In genomic region chr17:42050360-42051012, GRCh38 we compare ENCODE assay signal across 8 cellular contexts. TPM values are rescaled to one million over a fixed set of nuclear protein-coding genes. Genes with fewer than 3 reads are reported as not detected.
DNase-seq lines count a peak whose midpoint lies in the region; ATAC-seq and TF ChIP-seq lines count a peak whose summit lies in the region.

Gene C17orf113, minus strand, starts transcription at chr17:42050601. Its CDS starts 7,225 bp downstream, at chr17:42043376.

- no peaks in the 10 kb centered on the region for H3K9me3 ChIP-seq in mucosa of rectum (ENCODE audit: control insufficient read depth in 2 of 2, low read length in 2 of 2)

- CTCF ChIA-PET in activated CD8-positive, alpha-beta memory T cell treated with anti-CD3 and anti-CD28 coated beads, Interleukin-2, amount 10 ng/mL, durations not matched to agents 7 days and 5 days (lab: Charles Lee): interaction anchor here (0.9 to 1.1 kb wide), 5 partner anchors 27 to 51 kb away, joined by 3 to 6 read pairs (median 3); no protein-coding TSS in a partner anchor

- H3K36me3 Mint-ChIP-seq in activated CD8-positive, alpha-beta memory T cell treated with anti-CD3 and anti-CD28 coated beads, Interleukin-2, amount 10 ng/mL, durations not matched to agents 7 days and 5 days: no peaks in the 10 kb centered on the region

- peak within 1 kb of the TSS; percentile 50 for H3K4me3 Mint-ChIP-seq in activated CD8-positive, alpha-beta memory T cell treated with anti-CD3 and anti-CD28 coated beads, Interleukin-2, amount 10 ng/mL, durations not matched to agents 7 days and 5 days

- TF ChIP-seq CTCF in GM13977 (IDR thresholded peaks at IDR 0.05; ENCODE audit: extremely low read depth, insufficient read depth, missing control alignments) (peak; percentile 70), epithelial cell of esophagus (IDR thresholded peaks at IDR 0.05; ENCODE audit: insufficient read depth, low read depth, low read length, missing control alignments) (no peak)

- H3K4me1 ChIP-seq in ACC112 (ENCODE audit: control insufficient read depth, insufficient read depth, low read length, unreplicated experiment) (no peaks in the 10 kb centered on the region), mucosa of rectum (ENCODE audit: control insufficient read depth in 2 of 2, insufficient read depth in 2 of 2, low read length in 2 of 2) (peaks cover 6% of the 10 kb centered on the region in 2 donors)

- H3K27me3 ChIP-seq in ACC112 (ENCODE audit: insufficient read depth, low read length) (peaks cover 63% of the 10 kb centered on the region), mucosa of rectum (ENCODE audit: control insufficient read depth in 2 of 2, insufficient read depth in 2 of 2, low read length in 2 of 2) (peaks cover 0 to 9% of the 10 kb centered on the region in 2 donors)

- H3K27ac ChIP-seq in ACC112 (ENCODE audit: low read depth, low read length) (no peak within 1 kb of the TSS), mucosa of rectum (ENCODE audit: low read depth in 2 of 2, low read length in 2 of 2) (no peak within 1 kb of the TSS)

- in situ Hi-C loops in GM13977 (cut with MboI; ENCODE audit: low pct_unique_long_range_greater_than_20kb, low sequenced_read_pairs, unreplicated experiment): no loop called here

- peaks cover 4% of the 10 kb centered on the region for H3K4me1 Mint-ChIP-seq in activated CD8-positive, alpha-beta memory T cell treated with anti-CD3 and anti-CD28 coated beads, Interleukin-2, amount 10 ng/mL, durations not matched to agents 7 days and 5 days

- peak within 1 kb of the TSS; percentile 90 for H2AFZ ChIP-seq in ACC112 (ENCODE audit: low read length, unreplicated experiment)

- H3K79me2 ChIP-seq in ACC112 (ENCODE audit: control insufficient read depth, insufficient read depth, low read length, unreplicated experiment): no peaks in the 10 kb centered on the region

- no peaks in the 10 kb centered on the region for H3K9me3 Mint-ChIP-seq in activated CD8-positive, alpha-beta memory T cell treated with anti-CD3 and anti-CD28 coated beads, Interleukin-2, amount 10 ng/mL, durations not matched to agents 7 days and 5 days (ENCODE audit: low read depth)

- H3K4me3 ChIP-seq in ACC112 (ENCODE audit: low read depth, low read length) (peak within 1 kb of the TSS; percentile 73), epithelial cell of esophagus (ENCODE audit: low read length) (peak within 1 kb of the TSS; percentile 59), mucosa of rectum (ENCODE audit: low read length in 2 of 2) (peak within 1 kb of the TSS; percentile 66 to 69)

- H3K36me3 ChIP-seq in ACC112 (ENCODE audit: insufficient read depth, low read length) (no peaks in the 10 kb centered on the region), mucosa of rectum (ENCODE audit: control insufficient read depth in 2 of 2, insufficient read depth in 2 of 2, low read length in 2 of 2) (no peaks in the 10 kb centered on the region)

- H3K9ac ChIP-seq in mucosa of rectum (ENCODE audit: low read depth in 1 of 2, low read length in 2 of 2): peak within 1 kb of the TSS; percentile 58 to 80

- peak; percentile 83 for ATAC-seq in activated CD8-positive, alpha-beta memory T cell treated with anti-CD3 and anti-CD28 coated beads, Interleukin-2, amount 10 ng/mL, durations not matched to agents 7 days and 5 days
- ATAC-seq in HG02973 (IDR thresholded peaks at IDR 0.05; ENCODE audit: unreplicated experiment): no peak

- peaks cover 55% of the 10 kb centered on the region for H3K27me3 Mint-ChIP-seq in activated CD8-positive, alpha-beta memory T cell treated with anti-CD3 and anti-CD28 coated beads, Interleukin-2, amount 10 ng/mL, durations not matched to agents 7 days and 5 days

- DNase-seq in GM13977 (ENCODE audit: low spot score) (peak; percentile 89), NCI-H345 treated with DMSO at 0.1 percent for 48 hours (lab: John Stamatoyannopoulos, UW; ENCODE audit: unreplicated experiment) (peak; percentile 30), epithelial cell of esophagus (ENCODE audit: low read depth) (peak; percentile 36), stromal cell of bone marrow (ENCODE audit: low read depth) (peak; percentile 13)
- peak; percentile 67 for DNase-seq in activated CD8-positive, alpha-beta memory T cell treated with anti-CD3 and anti-CD28 coated beads, Interleukin-2, amount 10 ng/mL, durations not matched to agents 7 days and 5 days

- no peak within 1 kb of the TSS for H3K27ac Mint-ChIP-seq in activated CD8-positive, alpha-beta memory T cell treated with anti-CD3 and anti-CD28 coated beads, Interleukin-2, amount 10 ng/mL, durations not matched to agents 7 days and 5 days

RNA-seq across cellular contexts. Expression of gene C17orf113, which starts in this region (rescaled TPM):
- under 1 TPM; 0.14 to 0.23 TPM for total RNA-seq in activated CD8-positive, alpha-beta memory T cell treated with anti-CD3 and anti-CD28 coated beads, Interleukin-2, amount 10 ng/mL, durations not matched to agents 7 days and 5 days

Comparison
In these comparisons a context has a peak if more than half of its experiments do, and no peak if none do; other contexts are left out.
1. Peak in DNase-seq and ATAC-seq in activated CD8-positive, alpha-beta memory T cell treated with anti-CD3 and anti-CD28 coated beads, Interleukin-2, amount 10 ng/mL, durations not matched to agents 7 days and 5 days; RNA of the gene not detected or under 1 TPM.
2. DNase-seq: peak in every context shown above with its lines; median percentile 89 in GM13977; 67 in activated CD8-positive, alpha-beta memory T cell treated with anti-CD3 and anti-CD28 coated beads, Interleukin-2, amount 10 ng/mL, durations not matched to agents 7 days and 5 days; 36 in epithelial cell of esophagus; 30 in NCI-H345 treated with DMSO at 0.1 percent for 48 hours; 13 in stromal cell of bone marrow.